Comparison of ENCODE assay signal across 31 cellular contexts in genomic region chr20:62889871-62890270, GRCh38.
"Had no signal": no experiment of that assay in that cellular context is flagged by ENCODE, and none has a peak within 500 bp of the region (broad histone marks: within the 10 kb centered on the region; RNA-seq: fewer than 3 reads in every experiment).

No MANE protein-coding gene starts in this region.

- H3K9me3 Mint-ChIP-seq: activated CD4-positive, alpha-beta memory T cell treated with anti-CD3 and anti-CD28 coated beads, Interleukin-2, amount 10 ng/mL, durations not matched to agents 7 days and 5 days; activated naive CD8-positive, alpha-beta T cell treated with anti-CD3 and anti-CD28 coated beads for 36 hours; activated T-helper 17 cell treated with anti-CD3 and anti-CD28 coated beads, Interleukin-2, amount 50 U/mL, for 72 hours; T-cell had no signal

- H3K4me3 Mint-ChIP-seq: activated CD4-positive, alpha-beta memory T cell treated with anti-CD3 and anti-CD28 coated beads, Interleukin-2, amount 10 ng/mL, durations not matched to agents 7 days and 5 days; activated CD8-positive, alpha-beta memory T cell treated with anti-CD3 and anti-CD28 coated beads, Interleukin-2, amount 10 ng/mL, durations not matched to agents 7 days and 5 days; activated naive CD8-positive, alpha-beta T cell treated with anti-CD3 and anti-CD28 coated beads for 36 hours; activated T-helper 17 cell treated with anti-CD3 and anti-CD28 coated beads, Interleukin-2, amount 50 U/mL, for 72 hours had no signal

- H3K9me3 ChIP-seq: ascending aorta had no signal

- H3K27me3 Mint-ChIP-seq: activated CD4-positive, alpha-beta memory T cell treated with anti-CD3 and anti-CD28 coated beads, Interleukin-2, amount 10 ng/mL, durations not matched to agents 7 days and 5 days; activated CD8-positive, alpha-beta memory T cell treated with anti-CD3 and anti-CD28 coated beads, Interleukin-2, amount 10 ng/mL, durations not matched to agents 7 days and 5 days; activated naive CD8-positive, alpha-beta T cell treated with anti-CD3 and anti-CD28 coated beads for 36 hours; activated T-helper 17 cell treated with anti-CD3 and anti-CD28 coated beads, Interleukin-2, amount 50 U/mL, for 72 hours; T-cell had no signal

- DNase-seq: activated CD4-positive, alpha-beta memory T cell treated with anti-CD3 and anti-CD28 coated beads, Interleukin-2, amount 10 ng/mL, durations not matched to agents 7 days and 5 days; activated CD4-positive, alpha-beta T cell treated with anti-CD3 and anti-CD28 coated beads for 1 hour; activated CD4-positive, alpha-beta T cell treated with anti-CD3 and anti-CD28 coated beads for 48 hours; activated CD4-positive, CD25-positive, alpha-beta regulatory T cell; activated CD8-positive, alpha-beta memory T cell treated with anti-CD3 and anti-CD28 coated beads for 24 hours; activated CD8-positive, alpha-beta memory T cell treated with anti-CD3 and anti-CD28 coated beads, Interleukin-2, amount 10 ng/mL, durations not matched to agents 7 days and 5 days; activated CD8-positive, alpha-beta memory T cell treated with anti-CD3 and anti-CD28 coated beads, Interleukin-2, amount 50 U/mL, for 48 hours; activated effector memory CD4-positive, alpha-beta T cell treated with anti-CD3 and anti-CD28 coated beads, Interleukin-2, amount 50 U/mL, for 16 hours; activated naive CD4-positive, alpha-beta T cell; activated naive CD8-positive, alpha-beta T cell treated with anti-CD3 and anti-CD28 coated beads for 36 hours; activated T-cell treated with anti-CD3 and anti-CD28 coated beads, Interleukin-2, amount 50 U/mL, for 48 hours; Karpas-422; KBM-7; NCI-H1048; NCI-H1105 treated with DMSO at 0.1 percent for 48 hours; NCI-H1436; NCI-H1694; NCI-H1930; NCI-H2081 treated with DMSO at 0.1 percent for 48 hours; NCI-H226; NCI-H446 treated with DMSO at 0.1 percent for 48 hours; NCI-H524; SIG-M5; T-cell; T-helper 2 cell; T-helper 9 cell; WERI-Rb-1 had no signal

- H3K27ac ChIP-seq: ascending aorta, WERI-Rb-1 had no signal

- H3K27me3 ChIP-seq: ascending aorta had no signal

- ATAC-seq: activated CD8-positive, alpha-beta memory T cell treated with anti-CD3 and anti-CD28 coated beads, Interleukin-2, amount 10 ng/mL, durations not matched to agents 7 days and 5 days; activated T-helper 17 cell treated with anti-CD3 and anti-CD28 coated beads, Interleukin-2, amount 50 U/mL, for 72 hours; Panc1; SK-N-SH treated with all-trans-retinoic acid at 6 μM for 48 hours; T-cell had no signal

- H3K4me1 ChIP-seq: ascending aorta had no signal

- H3K4me3 ChIP-seq: ascending aorta had no signal

- H3K27ac Mint-ChIP-seq: activated CD8-positive, alpha-beta memory T cell treated with anti-CD3 and anti-CD28 coated beads, Interleukin-2, amount 10 ng/mL, durations not matched to agents 7 days and 5 days; activated naive CD8-positive, alpha-beta T cell treated with anti-CD3 and anti-CD28 coated beads for 36 hours had no signal
